Comparison of ENCODE assay signal across 28 cellular contexts in the genomic region with DNA sequence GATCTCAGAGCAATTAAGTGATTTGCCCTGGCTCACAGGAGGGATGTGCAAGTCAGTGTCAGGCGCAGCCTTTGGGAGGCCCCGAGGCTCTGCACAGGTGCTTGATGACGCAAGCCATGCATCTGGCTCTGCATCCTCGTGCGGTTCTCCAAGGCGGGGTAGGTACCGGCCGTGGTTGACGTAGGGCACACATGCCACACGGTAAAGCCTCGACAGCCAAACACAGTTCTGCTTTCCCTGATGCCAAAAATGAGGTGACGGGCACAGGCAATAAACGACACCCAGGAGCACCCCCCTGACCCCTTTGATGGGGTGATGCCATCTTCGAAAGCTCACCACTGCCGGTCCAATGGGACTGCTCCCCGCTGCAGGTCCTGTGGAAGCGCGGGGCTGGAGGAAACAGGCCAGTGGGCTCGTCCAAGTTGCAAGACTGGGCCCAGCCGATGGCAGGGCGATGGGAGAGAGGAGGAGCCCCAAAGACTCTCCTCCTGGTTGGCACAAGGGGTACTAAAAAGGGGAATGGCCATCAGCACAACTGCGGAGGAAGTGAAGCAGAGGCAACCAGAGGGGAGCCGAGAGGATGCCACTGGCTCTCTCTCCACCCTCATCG.
"Had no signal": no experiment of that assay in that cellular context is flagged by ENCODE, and none has a peak within 500 bp of the region (broad histone marks: within the 10 kb centered on the region; RNA-seq: fewer than 3 reads in every experiment).

No MANE protein-coding gene starts in this region.

- H3K4me3 ChIP-seq: coronary artery, esophagus squamous epithelium, heart right ventricle, left ventricle myocardium inferior, lung, prostate gland, right atrium auricular region, smooth muscle cell, stomach, thyroid gland had no signal

- H3K27ac Mint-ChIP-seq: memory B cell; natural killer cell; stimulated activated effector memory CD8-positive, alpha-beta T cell treated with anti-CD3 and anti-CD28 coated beads, Interleukin-12 subunit alpha, Interleukin-12 subunit beta, amount 100 ng/mL, for 72 hours had no signal

- H3K36me3 ChIP-seq: esophagus squamous epithelium, heart right ventricle, left ventricle myocardium inferior, neutrophil, prostate gland, right atrium auricular region, stomach, thyroid gland had no signal

- H3K79me2 ChIP-seq: parathyroid adenoma had no signal

- H3K27me3 ChIP-seq: esophagus squamous epithelium, neutrophil, right atrium auricular region, stomach, thyroid gland had no signal

- H3K9me3 ChIP-seq: neutrophil, prostate gland, thyroid gland had no signal

- H3K4me3 Mint-ChIP-seq: memory B cell; natural killer cell; stimulated activated effector memory CD8-positive, alpha-beta T cell treated with anti-CD3 and anti-CD28 coated beads, Interleukin-12 subunit alpha, Interleukin-12 subunit beta, amount 100 ng/mL, for 72 hours had no signal

- H3K4me2 ChIP-seq: smooth muscle cell had no signal

- H3K4me1 ChIP-seq: esophagus squamous epithelium, heart right ventricle, left ventricle myocardium inferior, parathyroid adenoma, prostate gland, right atrium auricular region, thyroid gland had no signal

- H2AFZ ChIP-seq: parathyroid adenoma had no signal

- ATAC-seq: left colon; natural killer cell; sciatic nerve; stimulated activated effector memory CD8-positive, alpha-beta T cell treated with anti-CD3 and anti-CD28 coated beads, Interleukin-12 subunit alpha, Interleukin-12 subunit beta, amount 100 ng/mL, for 72 hours had no signal

- H3K9ac ChIP-seq: parathyroid adenoma had no signal

- H3K27ac ChIP-seq: coronary artery, esophagus squamous epithelium, heart right ventricle, left ventricle myocardium inferior, neutrophil, parathyroid adenoma, prostate gland, right atrium auricular region, stomach, thyroid gland had no signal

- H3K4me1 Mint-ChIP-seq: memory B cell; natural killer cell; stimulated activated effector memory CD8-positive, alpha-beta T cell treated with anti-CD3 and anti-CD28 coated beads, Interleukin-12 subunit alpha, Interleukin-12 subunit beta, amount 100 ng/mL, for 72 hours had no signal

- H3K36me3 Mint-ChIP-seq: memory B cell; natural killer cell; stimulated activated effector memory CD8-positive, alpha-beta T cell treated with anti-CD3 and anti-CD28 coated beads, Interleukin-12 subunit alpha, Interleukin-12 subunit beta, amount 100 ng/mL, for 72 hours had no signal

- DNase-seq: dermis blood vessel endothelial cell; effector memory CD4-positive, alpha-beta T cell; erythroblast; esophagus squamous epithelium; foreskin melanocyte; glutamatergic neuron; heart right ventricle; hippocampal formation; kidney glomerular epithelial cell; left colon; left ventricle myocardium inferior; natural killer cell; stimulated activated CD4-positive, alpha-beta T cell treated with anti-CD3 and anti-CD28 coated beads, Interleukin-2, amount 100 ng/mL, for 24 hours; stimulated activated CD4-positive, alpha-beta T cell treated with anti-CD3 and anti-CD28 coated beads, Interleukin-4, amount 100 ng/mL, for 24 hours; stimulated activated naive CD4-positive, alpha-beta T cell treated with Interleukin-2 at 50 U/mL for 16 hours; stomach; thyroid gland; trophoblast cell had no signal

- H3K27me3 Mint-ChIP-seq: memory B cell had no signal
